ENCODE assay signal across 17 cellular contexts in genomic region chr15:69497634-69498033, GRCh38.
"Had no signal": no experiment of that assay in that cellular context is flagged by ENCODE, and none has a peak within 500 bp of the region (broad histone marks: within the 10 kb centered on the region; RNA-seq: fewer than 3 reads in every experiment).

No MANE protein-coding gene starts in this region.

- H3K27ac Mint-ChIP-seq: activated naive CD4-positive, alpha-beta T cell treated with anti-CD3 and anti-CD28 coated beads, Interleukin-2, amount 10 ng/mL, durations not matched to agents 7 days and 5 days; activated T-helper 17 cell treated with anti-CD3 and anti-CD28 coated beads, Interleukin-2, amount 50 U/mL, for 72 hours; memory B cell; type B pancreatic cell; WTC11 had no signal

- DNase-seq: activated CD4-positive, alpha-beta T cell treated with anti-CD3 and anti-CD28 coated beads for 48 hours; activated CD8-positive, alpha-beta memory T cell treated with anti-CD3 and anti-CD28 coated beads for 24 hours; activated CD8-positive, alpha-beta memory T cell treated with anti-CD3 and anti-CD28 coated beads, Interleukin-2, amount 50 U/mL, for 48 hours; activated naive CD4-positive, alpha-beta T cell treated with anti-CD3 and anti-CD28 coated beads, Interleukin-2, amount 10 ng/mL, durations not matched to agents 7 days and 5 days; cerebellar nuclear complex; effector CD4-positive, alpha-beta T cell; heart left ventricle; ovary; psoas muscle; right cardiac atrium; testis had no signal

- H3K9me3 Mint-ChIP-seq: activated naive CD4-positive, alpha-beta T cell treated with anti-CD3 and anti-CD28 coated beads, Interleukin-2, amount 10 ng/mL, durations not matched to agents 7 days and 5 days; activated T-helper 17 cell treated with anti-CD3 and anti-CD28 coated beads, Interleukin-2, amount 50 U/mL, for 72 hours; memory B cell; type B pancreatic cell; WTC11 had no signal

- H3K4me1 Mint-ChIP-seq: activated naive CD4-positive, alpha-beta T cell treated with anti-CD3 and anti-CD28 coated beads, Interleukin-2, amount 10 ng/mL, durations not matched to agents 7 days and 5 days; activated T-helper 17 cell treated with anti-CD3 and anti-CD28 coated beads, Interleukin-2, amount 50 U/mL, for 72 hours; memory B cell had no signal

- FAIRE-seq: endothelial cell of umbilical vein had no signal

- H3K4me3 Mint-ChIP-seq: activated naive CD4-positive, alpha-beta T cell treated with anti-CD3 and anti-CD28 coated beads, Interleukin-2, amount 10 ng/mL, durations not matched to agents 7 days and 5 days; activated T-helper 17 cell treated with anti-CD3 and anti-CD28 coated beads, Interleukin-2, amount 50 U/mL, for 72 hours; memory B cell; type B pancreatic cell; WTC11 had no signal

- H3K27me3 Mint-ChIP-seq: activated T-helper 17 cell treated with anti-CD3 and anti-CD28 coated beads, Interleukin-2, amount 50 U/mL, for 72 hours; type B pancreatic cell had no signal

- ATAC-seq: activated T-helper 17 cell treated with anti-CD3 and anti-CD28 coated beads, Interleukin-2, amount 50 U/mL, for 72 hours; gastroesophageal sphincter; heart left ventricle; psoas muscle; right cardiac atrium; WTC11 had no signal

- H3K36me3 Mint-ChIP-seq: activated naive CD4-positive, alpha-beta T cell treated with anti-CD3 and anti-CD28 coated beads, Interleukin-2, amount 10 ng/mL, durations not matched to agents 7 days and 5 days; memory B cell; type B pancreatic cell; WTC11 had no signal
